In the genomic region with DNA sequence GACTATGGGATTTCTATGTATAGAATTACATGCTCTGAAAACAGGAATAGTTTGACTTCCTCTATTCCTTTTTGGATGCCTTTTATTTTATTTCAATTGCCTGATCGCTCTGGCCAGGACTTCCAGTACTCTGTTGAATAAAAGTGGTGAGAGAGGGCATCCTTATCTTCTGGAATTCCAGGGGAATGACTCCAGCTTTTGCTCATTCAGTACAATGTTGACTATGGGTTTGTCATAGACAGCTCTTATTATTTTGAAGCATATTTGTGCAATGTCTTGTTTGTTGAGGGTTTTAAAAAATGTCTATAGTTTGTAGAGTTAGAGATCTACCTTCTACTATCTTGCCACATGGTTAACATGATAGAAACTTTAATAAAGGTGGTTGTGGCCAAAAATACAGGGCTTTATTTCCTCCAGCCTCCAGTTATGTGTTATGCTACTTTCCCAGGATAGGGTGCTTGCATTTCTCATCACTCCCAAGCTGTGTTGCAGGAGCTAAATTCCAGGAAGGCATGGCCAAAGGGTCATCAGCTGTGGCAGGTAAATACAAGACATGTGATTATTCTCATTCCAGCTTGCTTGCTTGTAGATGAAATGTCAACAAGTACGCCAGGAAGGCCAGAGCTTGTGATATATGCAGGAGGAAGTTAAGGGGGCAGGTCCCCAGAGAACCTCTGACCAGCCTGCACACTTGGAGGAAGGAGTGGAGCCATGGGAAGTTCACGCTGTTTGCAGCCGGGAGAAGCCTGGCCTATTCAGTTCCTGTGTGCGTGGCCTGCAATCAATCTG, we compare ENCODE assay signal across 17 cellular contexts.
DNase-seq lines count a peak whose midpoint lies in the region; ATAC-seq and TF ChIP-seq lines count a peak whose summit lies in the region.
"Had no signal": no experiment of that assay in that cellular context is flagged by ENCODE, and none has a peak within 500 bp of the region (broad histone marks: within the 10 kb centered on the region; RNA-seq: fewer than 3 reads in every experiment).

No MANE protein-coding gene starts in this region.

- intact Hi-C loops in right lobe of liver (cut with DNase I) (no loop called here), sciatic nerve (cut with DNase I) (no loop called here), ovary (cut with DNase I) (no loop called here), mucosa of descending colon (cut with DNase I, micrococcal nuclease) (no loop called here)

- no peak for TF ChIP-seq CTCF in cardiac fibroblast (IDR thresholded peaks at IDR 0.05; ENCODE audit: low read depth, low read length)
- TF ChIP-seq CTCF in right lobe of liver (IDR thresholded peaks at IDR 0.05), result no peak
- no peak for TF ChIP-seq CTCF in ovary (IDR thresholded peaks at IDR 0.05)
- no peak for TF ChIP-seq CTCF in foreskin keratinocyte (conservative IDR thresholded peaks at IDR 0.05)
- no peak for TF ChIP-seq CTCF in mucosa of descending colon (IDR thresholded peaks at IDR 0.05)

- TF ChIP-seq POLR2A in right lobe of liver (IDR thresholded peaks at IDR 0.05) (peak; percentile 26), ovary (IDR thresholded peaks at IDR 0.05) (no peak)

- DNase-seq in KBM-7 (peak; percentile 24), cardiac fibroblast (ENCODE audit: low read depth in 2 of 2) (peak; percentile 26 to 35), right lobe of liver (peak; percentile 45 to 63 (median 57)), sciatic nerve (ENCODE audit: low spot score) (no peak), OCI-M2 (lab: John Stamatoyannopoulos, UW; ENCODE audit: unreplicated experiment) (no peak), ovary (no peak), foreskin keratinocyte (no peak), mucosa of descending colon (no peak)
- DNase-seq: DMS79, MV-4-11, NCI-H1436 treated with DMSO at 0.1 percent for 48 hours, NCI-H2081 treated with DMSO at 0.1 percent for 48 hours, NCI-H226, NCI-H526 had no signal

- peak overlapping the region; percentile 44 to 66 (median 60) for H3K27ac ChIP-seq in right lobe of liver
- no peak overlapping the region for H3K27ac ChIP-seq in ovary
- no peak overlapping the region for H3K27ac ChIP-seq in foreskin keratinocyte
- H3K27ac ChIP-seq: BLaER1 treated with 17β-estradiol and CSF1 and Interleukin-3, amounts not matched to agents 10 nM and 100 nM; SK-N-MC had no signal

- H3K4me1 ChIP-seq in right lobe of liver (peaks cover 0 to 4% (median 0%) of the 10 kb centered on the region in 4 donors), ovary (ENCODE audit: insufficient read depth) (no peaks in the 10 kb centered on the region), foreskin keratinocyte (no peaks in the 10 kb centered on the region), mucosa of descending colon (ENCODE audit: low read depth) (no peaks in the 10 kb centered on the region)
- H3K4me1 ChIP-seq: HAP-1 had no signal

- H3K27me3 ChIP-seq in right lobe of liver, result no peaks in the 10 kb centered on the region
- no peaks in the 10 kb centered on the region for H3K27me3 ChIP-seq in ovary
- H3K27me3 ChIP-seq in foreskin keratinocyte, result no peaks in the 10 kb centered on the region

- 23% methylated on average over 3 of the region's 5 CpGs for WGBS in right lobe of liver (ENCODE audit: insufficient coverage, low coverage, low lambda C conversion rate, missing lambda C conversion rate)
- 31 to 44% (median 33%) methylated on average over 5 of the region's 5 CpGs for WGBS in ovary, 3 donors

- no peaks in the 10 kb centered on the region for H3K36me3 ChIP-seq in right lobe of liver
- H3K36me3 ChIP-seq in ovary, result no peaks in the 10 kb centered on the region
- H3K36me3 ChIP-seq in mucosa of descending colon (ENCODE audit: low read depth), result no peaks in the 10 kb centered on the region
- H3K36me3 ChIP-seq: BLaER1 treated with 17β-estradiol and CSF1 and Interleukin-3, amounts not matched to agents 10 nM and 100 nM; HAP-1 had no signal

- no peak for TF ChIP-seq EP300 in ovary (IDR thresholded peaks at IDR 0.05)

- H3K4me3 ChIP-seq in cardiac fibroblast (replicated peaks in 1 of 2; ENCODE audit: low read depth in 2 of 2, low read length in 2 of 2) (no peak overlapping the region), right lobe of liver (peak overlapping the region in 2 of 3 donors; percentile 3 to 30), ovary (no peak overlapping the region), mucosa of descending colon (no peak overlapping the region)
- H3K4me3 ChIP-seq: BLaER1 treated with 17β-estradiol and CSF1 and Interleukin-3, amounts not matched to agents 10 nM and 100 nM; HAP-1; SK-N-MC had no signal

- no peaks in the 10 kb centered on the region for H3K9me3 ChIP-seq in right lobe of liver
- no peaks in the 10 kb centered on the region for H3K9me3 ChIP-seq in ovary
- peaks cover 5% of the 10 kb centered on the region for H3K9me3 ChIP-seq in mucosa of descending colon
- H3K9me3 ChIP-seq: HAP-1 had no signal

- in situ Hi-C loops in KBM-7 (cut with MboI; ENCODE audit: low pct_unique_long_range_greater_than_20kb, low sequenced_read_pairs), result loop anchor here (25.0 kb wide), 1 partner anchor 467 kb away; no protein-coding TSS in a partner anchor

- ATAC-seq in right lobe of liver (peak; percentile 90 to 97 (median 94)), sciatic nerve (peak; percentile 30), foreskin keratinocyte (no peak), mucosa of descending colon (no peak)

Comparison
In these comparisons a context has a peak if more than half of its experiments do, and no peak if none do; other contexts are left out.
1. DNase-seq: peak in KBM-7 (single experiment), cardiac fibroblast (2 of 2) and right lobe of liver (3 of 3); none in sciatic nerve (single experiment), OCI-M2 (single experiment), ovary (0 of 5), foreskin keratinocyte (0 of 2) and mucosa of descending colon (0 of 3).
2. H3K4me3 ChIP-seq: peak in right lobe of liver (2 of 3); none in cardiac fibroblast (0 of 2), ovary (single experiment) and mucosa of descending colon (single experiment).
3. ATAC-seq: peak in right lobe of liver (4 of 4) and sciatic nerve (single experiment); none in foreskin keratinocyte (single experiment) and mucosa of descending colon (single experiment).
4. H3K27ac ChIP-seq: peak in right lobe of liver (3 of 3); none in ovary (0 of 2) and foreskin keratinocyte (single experiment).